ENCODE assay signal across 19 cellular contexts in the genomic region with DNA sequence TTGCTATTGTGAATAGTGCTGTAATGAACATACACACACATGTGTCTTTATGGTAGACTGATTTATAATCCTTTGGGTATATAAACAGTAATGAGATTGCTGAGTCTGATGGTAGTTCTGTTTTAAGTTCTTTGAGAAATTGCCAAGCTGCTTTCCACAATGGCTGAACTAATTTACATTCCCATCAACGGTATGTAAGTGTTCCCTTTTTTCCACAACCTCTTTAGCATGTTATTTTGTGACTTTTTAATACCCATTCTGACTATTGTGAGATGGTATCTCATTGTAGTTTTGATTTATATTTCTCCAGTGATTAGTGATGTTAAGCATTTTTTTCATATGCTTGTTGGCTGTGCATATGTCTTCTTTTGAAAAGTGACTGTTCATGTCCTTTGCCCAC.
"Had no signal": no experiment of that assay in that cellular context is flagged by ENCODE, and none has a peak within 500 bp of the region (broad histone marks: within the 10 kb centered on the region; RNA-seq: fewer than 3 reads in every experiment).

No MANE protein-coding gene starts in this region.

- ATAC-seq: effector memory CD8-positive, alpha-beta T cell; gastroesophageal sphincter; naive thymus-derived CD8-positive, alpha-beta T cell; sciatic nerve had no signal

- H3K79me2 ChIP-seq: hepatocyte had no signal

- H3K9me3 ChIP-seq: esophagus muscularis mucosa, gastroesophageal sphincter, neutrophil, psoas muscle, stomach had no signal

- H3K4me2 ChIP-seq: hepatocyte had no signal

- H2AFZ ChIP-seq: hepatocyte had no signal

- H3K27me3 Mint-ChIP-seq: effector memory CD8-positive, alpha-beta T cell; naive thymus-derived CD8-positive, alpha-beta T cell had no signal

- H3K4me3 Mint-ChIP-seq: effector memory CD8-positive, alpha-beta T cell; naive thymus-derived CD8-positive, alpha-beta T cell had no signal

- DNase-seq: effector memory CD8-positive, alpha-beta T cell; glutamatergic neuron; mammary epithelial cell; naive thymus-derived CD8-positive, alpha-beta T cell; psoas muscle; retina; spleen; stimulated activated CD4-positive, alpha-beta T cell treated with anti-CD3 and anti-CD28 coated beads, Interleukin-15, amount 100 ng/mL, for 24 hours; stimulated activated CD4-positive, alpha-beta T cell treated with anti-CD3 and anti-CD28 coated beads, Interleukin-1b, Interleukin-23, amount 100 ng/mL, for 48 hours; stimulated activated CD4-positive, alpha-beta T cell treated with anti-CD3 and anti-CD28 coated beads, Interleukin-4, amount 100 ng/mL, for 24 hours; stimulated activated naive CD4-positive, alpha-beta T cell; stomach; substantia nigra; trophoblast cell had no signal

- H3K27ac Mint-ChIP-seq: effector memory CD8-positive, alpha-beta T cell had no signal

- H3K36me3 ChIP-seq: esophagus muscularis mucosa, gastroesophageal sphincter, neutrophil had no signal

- H3K4me3 ChIP-seq: esophagus muscularis mucosa, gastroesophageal sphincter, hepatocyte, psoas muscle, spleen, stomach had no signal

- H3K27ac ChIP-seq: esophagus muscularis mucosa, gastroesophageal sphincter, hepatocyte, neutrophil, spleen, stomach had no signal

- H3K27me3 ChIP-seq: esophagus muscularis mucosa, gastroesophageal sphincter, hepatocyte, neutrophil, spleen, stomach had no signal
